In genomic region chr9:33813712-33814641, GRCh38 we compare ENCODE assay signal across 8 cellular contexts. TPM values are rescaled to one million over a fixed set of nuclear protein-coding genes. Genes with fewer than 3 reads are reported as not detected.
DNase-seq lines count a peak whose midpoint lies in the region; ATAC-seq, FAIRE-seq and TF ChIP-seq lines count a peak whose summit lies in the region.

No MANE protein-coding gene starts in this region.

- TF ChIP-seq CTCF in parathyroid adenoma (IDR thresholded peaks at IDR 0.05) = peak; percentile 49

- H3K9me3 Mint-ChIP-seq in activated CD4-positive, alpha-beta T cell treated with anti-CD3 and anti-CD28 coated beads, Interleukin-2, amount 10 ng/mL, durations not matched to agents 7 days and 5 days = no peaks in the 10 kb centered on the region

- H3K9me3 ChIP-seq in parathyroid adenoma (ENCODE audit: control insufficient read depth, low read length) = no peaks in the 10 kb centered on the region

- ATAC-seq in HG02852 (IDR thresholded peaks at IDR 0.05; ENCODE audit: unreplicated experiment) = no peak

- no peak overlapping the region for H3K27ac ChIP-seq in parathyroid adenoma

- peak; percentile 81 for FAIRE-seq in TTC549 (lab: Jason Lieb, UNC)

- no peaks in the 10 kb centered on the region for H3K36me3 ChIP-seq in parathyroid adenoma (ENCODE audit: control insufficient read depth, insufficient read depth, low read length)

- peak overlapping the region; percentile 73 for H3K27ac Mint-ChIP-seq in activated CD4-positive, alpha-beta T cell treated with anti-CD3 and anti-CD28 coated beads, Interleukin-2, amount 10 ng/mL, durations not matched to agents 7 days and 5 days

- H3K4me3 ChIP-seq in parathyroid adenoma (ENCODE audit: low read depth, low read length) = no peak overlapping the region

- H3K79me2 ChIP-seq in parathyroid adenoma = no peaks in the 10 kb centered on the region

- H3K4me3 Mint-ChIP-seq in activated CD4-positive, alpha-beta T cell treated with anti-CD3 and anti-CD28 coated beads, Interleukin-2, amount 10 ng/mL, durations not matched to agents 7 days and 5 days = no peak overlapping the region

- H3K4me2 ChIP-seq in parathyroid adenoma (ENCODE audit: low read length) = no peak overlapping the region

- CTCF ChIA-PET in activated CD4-positive, alpha-beta T cell treated with anti-CD3 and anti-CD28 coated beads, Interleukin-2, amount 10 ng/mL, durations not matched to agents 7 days and 5 days (lab: Charles Lee) = interaction anchor here (0.5 to 1.8 kb wide), 22 partner anchors 8 to 365 kb away, joined by 3 to 8 read pairs (median 4); partner anchors contain the start of gene UBAP1

- no peak overlapping the region for H3K9ac ChIP-seq in parathyroid adenoma

- no peak overlapping the region for H2AFZ ChIP-seq in parathyroid adenoma

- DNase-seq in activated CD4-positive, alpha-beta T cell treated with anti-CD3 and anti-CD28 coated beads, Interleukin-2, amount 10 ng/mL, durations not matched to agents 7 days and 5 days = peak; percentile 44
- no peak for DNase-seq in activated CD4-positive, alpha-beta T cell treated with anti-CD3 and anti-CD28 coated beads, Interleukin-2, amount 50 U/mL, for 1 hour
- DNase-seq in LoVo (ENCODE audit: low spot score) = peak; percentile 79
- peak; percentile 63 for DNase-seq in fibroblast of gingiva (ENCODE audit: low read depth)
- no peak for DNase-seq in T-helper 9 cell

- H3K27me3 Mint-ChIP-seq in activated CD4-positive, alpha-beta T cell treated with anti-CD3 and anti-CD28 coated beads, Interleukin-2, amount 10 ng/mL, durations not matched to agents 7 days and 5 days = peaks cover 9% of the 10 kb centered on the region

- H3K4me1 ChIP-seq in parathyroid adenoma = no peaks in the 10 kb centered on the region

- POLR2A ChIA-PET in activated CD4-positive, alpha-beta T cell treated with anti-CD3 and anti-CD28 coated beads, Interleukin-2, amount 10 ng/mL, durations not matched to agents 7 days and 5 days (lab: Charles Lee) = no interaction called here

- peaks cover 39% of the 10 kb centered on the region for H3K4me1 Mint-ChIP-seq in activated CD4-positive, alpha-beta T cell treated with anti-CD3 and anti-CD28 coated beads, Interleukin-2, amount 10 ng/mL, durations not matched to agents 7 days and 5 days

- H3K36me3 Mint-ChIP-seq in activated CD4-positive, alpha-beta T cell treated with anti-CD3 and anti-CD28 coated beads, Interleukin-2, amount 10 ng/mL, durations not matched to agents 7 days and 5 days (ENCODE audit: low read depth) = peaks cover 6% of the 10 kb centered on the region

- H3K27me3 ChIP-seq in parathyroid adenoma (ENCODE audit: control insufficient read depth, insufficient read depth, low read length) = no peaks in the 10 kb centered on the region

RNA-seq across cellular contexts. Expression of gene UBE2R2, which starts 3.0 kb away (rescaled TPM):
- 10 to 100 TPM; 33.1 to 36.6 TPM for total RNA-seq in activated CD4-positive, alpha-beta T cell treated with anti-CD3 and anti-CD28 coated beads, Interleukin-2, amount 10 ng/mL, durations not matched to agents 7 days and 5 days

RNA-seq across cellular contexts. Expression of gene PRSS3, which starts 18.6 kb away (rescaled TPM):
- total RNA-seq in activated CD4-positive, alpha-beta T cell treated with anti-CD3 and anti-CD28 coated beads, Interleukin-2, amount 10 ng/mL, durations not matched to agents 7 days and 5 days = not detected

Comparison
In these comparisons a context has a peak if more than half of its experiments do, and no peak if none do; other contexts are left out.
1. DNase-seq: peak in activated CD4-positive, alpha-beta T cell treated with anti-CD3 and anti-CD28 coated beads, Interleukin-2, amount 10 ng/mL, durations not matched to agents 7 days and 5 days (single experiment), LoVo (single experiment) and fibroblast of gingiva (single experiment); none in activated CD4-positive, alpha-beta T cell treated with anti-CD3 and anti-CD28 coated beads, Interleukin-2, amount 50 U/mL, for 1 hour (single experiment) and T-helper 9 cell (single experiment).